Comparison of ENCODE assay signal across 8 cellular contexts in genomic region chr15:40754574-40754882, GRCh38. TPM values are rescaled to one million over a fixed set of nuclear protein-coding genes. Genes with fewer than 3 reads are reported as not detected.
DNase-seq lines count a peak whose midpoint lies in the region; ATAC-seq and TF ChIP-seq lines count a peak whose summit lies in the region.

No MANE protein-coding gene starts in this region.

- no peaks in the 10 kb centered on the region for H3K9me3 ChIP-seq in Peyer's patch
- H3K9me3 ChIP-seq in uterus: no peaks in the 10 kb centered on the region

- TF ChIP-seq CTCF in Peyer's patch (IDR thresholded peaks at IDR 0.05): no peak
- no peak for TF ChIP-seq CTCF in uterus (IDR thresholded peaks at IDR 0.05)

- peak overlapping the region; percentile 96 for H3K27ac Mint-ChIP-seq in dendritic cell treated with granulocyte-macrophage colony-stimulating factor and Interleukin-4, amounts not matched to agents 40 ng/mL and 50 ng/mL, for 4 days
- peak overlapping the region; percentile 90 for H3K27ac Mint-ChIP-seq in memory B cell

- H3K9me3 Mint-ChIP-seq in dendritic cell treated with granulocyte-macrophage colony-stimulating factor and Interleukin-4, amounts not matched to agents 40 ng/mL and 50 ng/mL, for 4 days: no peaks in the 10 kb centered on the region
- no peaks in the 10 kb centered on the region for H3K9me3 Mint-ChIP-seq in memory B cell

- TF ChIP-seq POLR2A in Peyer's patch (IDR thresholded peaks at IDR 0.05) (no peak), uterus (IDR thresholded peaks at IDR 0.05) (no peak)

- H3K36me3 Mint-ChIP-seq in dendritic cell treated with granulocyte-macrophage colony-stimulating factor and Interleukin-4, amounts not matched to agents 40 ng/mL and 50 ng/mL, for 4 days (ENCODE audit: low read depth): peaks cover 49% of the 10 kb centered on the region
- peaks cover 13% of the 10 kb centered on the region for H3K36me3 Mint-ChIP-seq in memory B cell

- peaks cover 2% of the 10 kb centered on the region for H3K27me3 Mint-ChIP-seq in dendritic cell treated with granulocyte-macrophage colony-stimulating factor and Interleukin-4, amounts not matched to agents 40 ng/mL and 50 ng/mL, for 4 days
- H3K27me3 Mint-ChIP-seq in memory B cell: no peaks in the 10 kb centered on the region

- peaks cover 17% of the 10 kb centered on the region for H3K4me1 Mint-ChIP-seq in dendritic cell treated with granulocyte-macrophage colony-stimulating factor and Interleukin-4, amounts not matched to agents 40 ng/mL and 50 ng/mL, for 4 days (ENCODE audit: low read depth)
- peaks cover 3% of the 10 kb centered on the region for H3K4me1 Mint-ChIP-seq in memory B cell

- H3K36me3 ChIP-seq in Peyer's patch: peaks cover 0 to 19% (median 0%) of the 10 kb centered on the region in 3 donors
- no peaks in the 10 kb centered on the region for H3K36me3 ChIP-seq in uterus

- peak overlapping the region; percentile 82 to 89 (median 85) for H3K27ac ChIP-seq in Peyer's patch
- peak overlapping the region; percentile 81 to 85 for H3K27ac ChIP-seq in uterus

- ATAC-seq in memory B cell (ENCODE audit: low read depth): peak; percentile 1

- H3K4me3 ChIP-seq in Peyer's patch (peak overlapping the region; percentile 73 to 98 (median 94)), uterus (peak overlapping the region; percentile 74 to 96)

- intact Hi-C loops in dendritic cell treated with granulocyte-macrophage colony-stimulating factor and Interleukin-4, amounts not matched to agents 40 ng/mL and 50 ng/mL, for 4 days (cut with micrococcal nuclease): no loop called here
- intact Hi-C loops in uterus (cut with DNase I; ENCODE audit: low total_unique reads): no loop called here

- peak overlapping the region; percentile 98 for H3K4me3 Mint-ChIP-seq in dendritic cell treated with granulocyte-macrophage colony-stimulating factor and Interleukin-4, amounts not matched to agents 40 ng/mL and 50 ng/mL, for 4 days
- peak overlapping the region; percentile 93 for H3K4me3 Mint-ChIP-seq in memory B cell

- DNase-seq in activated naive CD4-positive, alpha-beta T cell treated with Interleukin-2 at 50 U/mL for 16 hours: peak; percentile 17
- no peak for DNase-seq in activated naive CD4-positive, alpha-beta T cell treated with anti-CD3 and anti-CD28 coated beads, Interleukin-2, amount 50 U/mL, for 16 hours
- peak; percentile 27 to 72 (median 67) for DNase-seq in Peyer's patch
- peak in 1 of 2 donors; percentile 18 for DNase-seq in memory B cell (ENCODE audit: low spot score in 2 of 2)
- no peak for DNase-seq in uterus
- DNase-seq in stimulated activated CD4-positive, alpha-beta T cell treated with anti-CD3 and anti-CD28 coated beads, Interleukin-12 subunit alpha, Interleukin-12 subunit beta, amount 100 ng/mL, for 4 hours: no peak
- no peak for DNase-seq in NCI-H2029 treated with DMSO at 0.1 percent for 48 hours (lab: John Stamatoyannopoulos, UW)

- no peaks in the 10 kb centered on the region for H3K27me3 ChIP-seq in Peyer's patch
- no peaks in the 10 kb centered on the region for H3K27me3 ChIP-seq in uterus

- H3K4me1 ChIP-seq in Peyer's patch: peaks cover 0 to 29% (median 0%) of the 10 kb centered on the region in 4 donors
- no peaks in the 10 kb centered on the region for H3K4me1 ChIP-seq in uterus

RNA-seq across cellular contexts. Expression of gene RMDN3, which starts 0.5 kb away (rescaled TPM):
- total RNA-seq in Peyer's patch (10 to 100 TPM; 69.2 to 94.7 (median 74.0) TPM), uterus (10 to 100 TPM in 2 of 4 donors, 1 to 10 TPM in 2; 6.4 to 27.0 (median 16.1) TPM)

RNA-seq across cellular contexts. Expression of gene GCHFR, which starts 9.3 kb away (rescaled TPM):
- 100 to 1,000 TPM in 3 of 4 donors, 10 to 100 TPM in 1; 81.7 to 286 (median 136) TPM for total RNA-seq in Peyer's patch
- 100 to 1,000 TPM in 1 of 4 donors, 10 to 100 TPM in 2, 1 to 10 TPM in 1; 6.2 to 113 (median 34.5) TPM for total RNA-seq in uterus

RNA-seq across cellular contexts. Expression of gene C15orf62, which starts 15.3 kb away (rescaled TPM):
- total RNA-seq in Peyer's patch (1 to 10 TPM in 2 of 4 donors, not detected in 2; 1.1 to 1.3 TPM), uterus (under 1 TPM in 2 of 4 donors, not detected in 2; 0.28 to 0.55 TPM)

RNA-seq across cellular contexts. Expression of gene ZFYVE19, which starts 52.4 kb away (rescaled TPM):
- total RNA-seq in Peyer's patch (100 to 1,000 TPM in 1 of 4 donors, 10 to 100 TPM in 3; 56.9 to 110 (median 79.9) TPM), uterus (10 to 100 TPM in 3 of 4 donors, 1 to 10 TPM in 1; 5.6 to 37.5 (median 15.2) TPM)

RNA-seq across cellular contexts. Expression of gene DNAJC17, which starts 52.7 kb away (rescaled TPM):
- total RNA-seq in Peyer's patch (10 to 100 TPM; 26.9 to 37.1 (median 32.9) TPM), uterus (10 to 100 TPM in 3 of 4 donors, 1 to 10 TPM in 1; 6.1 to 79.4 (median 32.5) TPM)

Comparison
In these comparisons a context has a peak if more than half of its experiments do, and no peak if none do; other contexts are left out.
1. DNase-seq: peak in activated naive CD4-positive, alpha-beta T cell treated with Interleukin-2 at 50 U/mL for 16 hours (single experiment) and Peyer's patch (3 of 3); none in activated naive CD4-positive, alpha-beta T cell treated with anti-CD3 and anti-CD28 coated beads, Interleukin-2, amount 50 U/mL, for 16 hours (single experiment), uterus (0 of 2), stimulated activated CD4-positive, alpha-beta T cell treated with anti-CD3 and anti-CD28 coated beads, Interleukin-12 subunit alpha, Interleukin-12 subunit beta, amount 100 ng/mL, for 4 hours (single experiment) and NCI-H2029 treated with DMSO at 0.1 percent for 48 hours (single experiment).